Comparison of ENCODE assay signal across 25 cellular contexts in genomic region chr15:79932447-79932846, GRCh38. TPM values are rescaled to one million over a fixed set of nuclear protein-coding genes. Genes with fewer than 3 reads are reported as not detected.
DNase-seq lines count a peak whose midpoint lies in the region; ATAC-seq and TF ChIP-seq lines count a peak whose summit lies in the region.
"Had no signal": no experiment of that assay in that cellular context is flagged by ENCODE, and none has a peak within 500 bp of the region (broad histone marks: within the 10 kb centered on the region; RNA-seq: fewer than 3 reads in every experiment).

No MANE protein-coding gene starts in this region.

- TF ChIP-seq CTCF in heart right ventricle (IDR thresholded peaks at IDR 0.05), result no peak
- no peak for TF ChIP-seq CTCF in VCaP (conservative IDR thresholded peaks at IDR 0.05)
- no peak for TF ChIP-seq CTCF in upper lobe of right lung (IDR thresholded peaks at IDR 0.05)

- H3K4me3 ChIP-seq in heart right ventricle, result no peak overlapping the region
- no peak overlapping the region for H3K4me3 ChIP-seq in upper lobe of right lung
- H3K4me3 ChIP-seq: HAP-1, MG63, PC-9, SJSA1 had no signal

- DNase-seq in Right ventricle myocardium inferior (ENCODE audit: missing footprints) (no peak), heart right ventricle (no peak), left lobe of liver (ENCODE audit: low spot score) (no peak), upper lobe of right lung (no peak), mesenteric fat pad (ENCODE audit: low spot score) (no peak), NOMO-1 (lab: John Stamatoyannopoulos, UW; ENCODE audit: unreplicated experiment in 2 of 2) (no peak)
- DNase-seq: 8988T; ACHN; CD4-positive, CD25-positive, alpha-beta regulatory T cell; DMS153; GOT3; Kasumi-1; NCI-H2029; NCI-H446; NCI-H524 treated with DMSO at 0.1 percent for 48 hours; NCI-H774; PC-9; Right ventricle myocardium superior had no signal

- H3K4me1 ChIP-seq in heart right ventricle (peaks cover 0 to 5% (median 0%) of the 10 kb centered on the region in 9 donors), upper lobe of right lung (no peaks in the 10 kb centered on the region)
- H3K4me1 ChIP-seq: HAP-1, SJSA1 had no signal

- H3K9me3 ChIP-seq in heart right ventricle (no peaks in the 10 kb centered on the region), upper lobe of right lung (no peaks in the 10 kb centered on the region)
- H3K9me3 ChIP-seq: SJSA1 had no signal

- H3K36me3 ChIP-seq in heart right ventricle (no peaks in the 10 kb centered on the region), upper lobe of right lung (no peaks in the 10 kb centered on the region)
- H3K36me3 ChIP-seq: HAP-1, MG63, SJSA1 had no signal

- intact Hi-C loops in Right ventricle myocardium inferior (cut with DNase I) (no loop called here), heart right ventricle (cut with DNase I) (no loop called here), upper lobe of right lung (cut with DNase I) (no loop called here)

- no peak overlapping the region for H3K27ac ChIP-seq in heart right ventricle
- peak overlapping the region; percentile 6; the same call in 1 of the 2 replicates for H3K27ac ChIP-seq in VCaP
- no peak overlapping the region for H3K27ac ChIP-seq in upper lobe of right lung
- H3K27ac ChIP-seq: HL-60, PC-9, SJSA1 had no signal

- ATAC-seq in Right ventricle myocardium inferior (peak; percentile 34), heart right ventricle (no peak), left lobe of liver (peak; percentile 64), upper lobe of right lung (peak; percentile 47), HG03097 (IDR thresholded peaks at IDR 0.05; ENCODE audit: low FRiP score, unreplicated experiment) (no peak)

- WGBS in heart right ventricle, 2 donors, result 51 to 65% methylated on average over 5 of the region's 5 CpGs

- H3K27me3 ChIP-seq in heart right ventricle, result peaks cover 0 to 34% (median 12%) of the 10 kb centered on the region in 7 donors
- H3K27me3 ChIP-seq in upper lobe of right lung, result no peaks in the 10 kb centered on the region
- H3K27me3 ChIP-seq: MG63 had no signal

RNA-seq across cellular contexts. Expression of gene MTHFS, which starts 35.6 kb away (rescaled TPM):
- total RNA-seq in Right ventricle myocardium inferior (19.1 TPM), heart right ventricle (10 to 100 TPM; 10.1 to 25.6 (median 19.3) TPM), left lobe of liver (164 TPM), upper lobe of right lung (40.4 TPM), mesenteric fat pad (20.0 TPM)
- polyA plus RNA-seq in heart right ventricle, result 10 to 100 TPM; 37.5 to 38.5 TPM

RNA-seq across cellular contexts. Expression of gene BCL2A1, which starts 38.5 kb away (rescaled TPM):
- total RNA-seq in Right ventricle myocardium inferior, result 0.92 TPM
- 10 to 100 TPM in 1 of 10 donors, 1 to 10 TPM in 1, under 1 TPM in 6, not detected in 2; 0.30 to 11.1 (median 0.67) TPM for total RNA-seq in heart right ventricle
- polyA plus RNA-seq in heart right ventricle, result 1 to 10 TPM in 1 of 2 donors, under 1 TPM in 1; 0.37 to 1.0 TPM
- 0.58 TPM for total RNA-seq in left lobe of liver
- total RNA-seq in upper lobe of right lung, result 91.1 TPM
- total RNA-seq in mesenteric fat pad, result 18.1 TPM
- total RNA-seq: PC-9 had no signal
- polyA plus RNA-seq: BJ had no signal

Comparison
In these comparisons a context has a peak if more than half of its experiments do, and no peak if none do; other contexts are left out.
1. ATAC-seq: peak in Right ventricle myocardium inferior (single experiment), left lobe of liver (single experiment) and upper lobe of right lung (single experiment); none in heart right ventricle (0 of 8) and HG03097 (single experiment).